13 cellular contexts compared by ENCODE assay signal in genomic region chr7:107999814-108000560, GRCh38. TPM values are rescaled to one million over a fixed set of nuclear protein-coding genes. Genes with fewer than 3 reads are reported as not detected.
A peak's percentile ranks its signal among the peaks of the same experiment; 100 is the strongest.
DNase-seq lines count a peak whose midpoint lies in the region; ATAC-seq and TF ChIP-seq lines count a peak whose summit lies in the region.
"Had no signal": no experiment of that assay in that cellular context is flagged by ENCODE, and none has a peak within 500 bp of the region (broad histone marks: within the 10 kb centered on the region; RNA-seq: fewer than 3 reads in every experiment).

No MANE protein-coding gene starts in this region.

- intact Hi-C loops in right cardiac atrium (cut with DNase I) = loop anchor here in 1 of 4 donors (10.0 kb wide), 1 partner anchor 65 kb away; no protein-coding TSS in a partner anchor
- intact Hi-C loops in left ventricle myocardium superior (cut with micrococcal nuclease) = loop anchor here (10.0 kb wide), 2 partner anchors 45 to 145 kb away; no protein-coding TSS in a partner anchor
- intact Hi-C loops in colonic mucosa (cut with DNase I) = loop anchor here (5.0 kb wide), 1 partner anchor 97 kb away; no protein-coding TSS in a partner anchor
- intact Hi-C loops in uterus (cut with DNase I; ENCODE audit: low total_unique reads) = no loop called here

- TF ChIP-seq CTCF in colonic mucosa (IDR thresholded peaks at IDR 0.05) = no peak
- no peak for TF ChIP-seq CTCF in uterus (IDR thresholded peaks at IDR 0.05)
- TF ChIP-seq CTCF in WERI-Rb-1 (IDR thresholded peaks at IDR 0.05; ENCODE audit: low read depth, low read length) = no peak

- H3K18ac ChIP-seq in mesendoderm (ENCODE audit: low read length) = no peak overlapping the region

- no peaks in the 10 kb centered on the region for H3K79me2 ChIP-seq in mesendoderm (ENCODE audit: control insufficient read depth, insufficient read depth, low read length)

- no peak for ATAC-seq in right cardiac atrium
- ATAC-seq in left ventricle myocardium superior = no peak
- no peak for ATAC-seq in GM18502 (IDR thresholded peaks at IDR 0.05; ENCODE audit: poor library complexity, unreplicated experiment)

- no peak overlapping the region for H3K4ac ChIP-seq in mesendoderm (ENCODE audit: low read depth, low read length)

- H3K9ac ChIP-seq in colonic mucosa (ENCODE audit: low read depth in 2 of 2, low read length in 2 of 2) (peak overlapping the region in 1 of 2 donors; percentile 14), mesendoderm (ENCODE audit: low read length) (no peak overlapping the region)

- H3K79me1 ChIP-seq in mesendoderm (ENCODE audit: low read length) = peaks cover 2% of the 10 kb centered on the region

- H3K4me1 ChIP-seq in right cardiac atrium (ENCODE audit: control insufficient read depth, insufficient read depth, low read length) (peaks cover 6% of the 10 kb centered on the region), colonic mucosa (peaks cover 19% of the 10 kb centered on the region), mesendoderm (ENCODE audit: control insufficient read depth, low read depth, low read length) (peaks cover 4% of the 10 kb centered on the region), uterus (peaks cover 0 to 7% of the 10 kb centered on the region in 2 donors)

- H3K9me3 ChIP-seq in right cardiac atrium (ENCODE audit: control insufficient read depth, low read length) (no peaks in the 10 kb centered on the region), colonic mucosa (no peaks in the 10 kb centered on the region), uterus (no peaks in the 10 kb centered on the region), WERI-Rb-1 (ENCODE audit: severe bottlenecking) (peaks cover 2% of the 10 kb centered on the region)

- H2BK15ac ChIP-seq in mesendoderm (replicated peaks; ENCODE audit: low read depth) = no peak overlapping the region

- no peak overlapping the region for H2BK120ac ChIP-seq in mesendoderm (ENCODE audit: low read depth, low read length)

- no peak for DNase-seq in right cardiac atrium
- DNase-seq in left ventricle myocardium superior = no peak
- DNase-seq in colonic mucosa = no peak
- DNase-seq in mesendoderm = peak; percentile 89
- no peak for DNase-seq in uterus
- DNase-seq in WERI-Rb-1 = no peak
- no peak for DNase-seq in C1 segment of cervical spinal cord (lab: John Stamatoyannopoulos, UW)
- DNase-seq: ACHN; activated CD4-positive, alpha-beta memory T cell treated with anti-CD3 and anti-CD28 coated beads, Interleukin-2, amount 10 ng/mL, durations not matched to agents 7 days and 5 days; foreskin melanocyte; NCI-H2171; stimulated activated CD4-positive, alpha-beta T cell treated with anti-CD3 and anti-CD28 coated beads, Interleukin-4, amount 100 ng/mL, for 1 hour had no signal

- H3K27ac ChIP-seq in right cardiac atrium (ENCODE audit: low read length) (peak overlapping the region; percentile 61), colonic mucosa (peak overlapping the region; percentile 86), mesendoderm (ENCODE audit: low read depth, low read length) (no peak overlapping the region), uterus (peak overlapping the region; percentile 82 to 85), WERI-Rb-1 (no peak overlapping the region)

- no peak overlapping the region for H2BK5ac ChIP-seq in mesendoderm (ENCODE audit: low read length)

- no peak overlapping the region for H4K8ac ChIP-seq in mesendoderm (ENCODE audit: low read depth, low read length)

- no peak overlapping the region for H3K23ac ChIP-seq in mesendoderm (ENCODE audit: low read length)

- H3K27me3 ChIP-seq in right cardiac atrium (ENCODE audit: control insufficient read depth, insufficient read depth) = no peaks in the 10 kb centered on the region
- H3K27me3 ChIP-seq in colonic mucosa = no peaks in the 10 kb centered on the region
- H3K27me3 ChIP-seq in mesendoderm (ENCODE audit: insufficient read depth, low read length, poor library complexity) = peaks cover 4% of the 10 kb centered on the region
- no peaks in the 10 kb centered on the region for H3K27me3 ChIP-seq in uterus
- H3K27me3 ChIP-seq in WERI-Rb-1 (ENCODE audit: insufficient read depth, low read depth, severe bottlenecking) = no peaks in the 10 kb centered on the region

- H3K4me3 ChIP-seq in right cardiac atrium (ENCODE audit: low read length) (no peak overlapping the region), colonic mucosa (no peak overlapping the region), mesendoderm (ENCODE audit: low read length) (no peak overlapping the region), uterus (no peak overlapping the region), WERI-Rb-1 (ENCODE audit: low read depth, low read length) (no peak overlapping the region)

- TF ChIP-seq POLR2A in uterus (IDR thresholded peaks at IDR 0.05) = no peak

- no peak overlapping the region for H3K56ac ChIP-seq in mesendoderm (ENCODE audit: low read length)

- no peak overlapping the region for H3K4me2 ChIP-seq in mesendoderm (ENCODE audit: low read length)

- H3K36me3 ChIP-seq in colonic mucosa (no peaks in the 10 kb centered on the region), mesendoderm (ENCODE audit: control insufficient read depth, insufficient read depth, low read length) (no peaks in the 10 kb centered on the region), uterus (no peaks in the 10 kb centered on the region), WERI-Rb-1 (peaks cover 39% of the 10 kb centered on the region)

- H4K5ac ChIP-seq in mesendoderm (ENCODE audit: low read length) = no peak overlapping the region

- no peak overlapping the region for H2AK5ac ChIP-seq in mesendoderm (ENCODE audit: low read length)

- WGBS in right cardiac atrium = 57% methylated on average over 4 of the region's 4 CpGs
- no CpG with 5 or more reads among the region's 4 CpGs for WGBS in mesendoderm (ENCODE audit: extremely low coverage, insufficient coverage, low lambda C conversion rate)

RNA-seq across cellular contexts. Expression of gene LAMB1, which starts 3.0 kb away (rescaled TPM):
- total RNA-seq in right cardiac atrium (100 to 1,000 TPM in 1 of 4 donors, 10 to 100 TPM in 3; 42.1 to 110 (median 47.3) TPM), left ventricle myocardium superior (56.1 TPM), colonic mucosa (10 to 100 TPM; 91.6 to 96.7 TPM), uterus (100 to 1,000 TPM in 3 of 4 donors, 10 to 100 TPM in 1; 87.9 to 322 (median 200) TPM)
- polyA plus RNA-seq in right cardiac atrium = 59.9 TPM
- 60.6 TPM for polyA plus RNA-seq in mesendoderm (2013, experiment 1 of 2)
- 59.6 TPM for polyA plus RNA-seq in mesendoderm (2013, experiment 2 of 2)
- total RNA-seq: activated CD4-positive, alpha-beta memory T cell treated with anti-CD3 and anti-CD28 coated beads, Interleukin-2, amount 10 ng/mL, durations not matched to agents 7 days and 5 days had no signal

Comparison
In these comparisons a context has a peak if more than half of its experiments do, and no peak if none do; other contexts are left out.
1. H3K27ac ChIP-seq: peak in right cardiac atrium (single experiment), colonic mucosa (single experiment) and uterus (2 of 2); none in mesendoderm (single experiment) and WERI-Rb-1 (single experiment).